Comparison of ENCODE assay signal across 8 cellular contexts in genomic region chr1:30823969-30824735, GRCh38.
DNase-seq lines count a peak whose midpoint lies in the region; ATAC-seq, FAIRE-seq and TF ChIP-seq lines count a peak whose summit lies in the region.

No MANE protein-coding gene starts in this region.

- H3K4me1 ChIP-seq in astrocyte (ENCODE audit: insufficient read depth, low read length): peaks cover 15% of the 10 kb centered on the region
- H3K4me1 ChIP-seq in right atrium auricular region: peaks cover 0 to 24% of the 10 kb centered on the region in 2 donors
- no peaks in the 10 kb centered on the region for H3K4me1 ChIP-seq in prostate gland (replicated peaks)
- peaks cover 4 to 5% of the 10 kb centered on the region in 2 donors for H3K4me1 ChIP-seq in uterus

- no peaks in the 10 kb centered on the region for H3K9me3 Mint-ChIP-seq in astrocyte (ENCODE audit: unreplicated experiment)

- peak overlapping the region; percentile 93 for H3K4me2 ChIP-seq in astrocyte (ENCODE audit: low read length)

- H3K36me3 ChIP-seq in astrocyte (ENCODE audit: insufficient read depth, low read length) (no peaks in the 10 kb centered on the region), right atrium auricular region (no peaks in the 10 kb centered on the region), prostate gland (no peaks in the 10 kb centered on the region), uterus (no peaks in the 10 kb centered on the region)

- no peaks in the 10 kb centered on the region for H4K20me1 ChIP-seq in astrocyte (ENCODE audit: insufficient read depth, low read length)

- peak overlapping the region; percentile 82 for H3K4me3 Mint-ChIP-seq in astrocyte (ENCODE audit: unreplicated experiment)

- DNase-seq in GM12891 (ENCODE audit: insufficient read length, low spot score) (peak; percentile 96), NCI-H1930 (lab: John Stamatoyannopoulos, UW) (peak; percentile 88 to 91), T-helper 22 cell (ENCODE audit: low read depth) (peak; percentile 37), astrocyte (ENCODE audit: low read depth) (peak; percentile 99), right atrium auricular region (ENCODE audit: low spot score) (peak; percentile 97), prostate gland (ENCODE audit: low spot score) (peak; percentile 95), uterus (peak; percentile 96 to 98)

- H3K9me3 ChIP-seq in astrocyte (ENCODE audit: insufficient read depth, low read depth, low read length): no peaks in the 10 kb centered on the region
- no peaks in the 10 kb centered on the region for H3K9me3 ChIP-seq in right atrium auricular region
- no peaks in the 10 kb centered on the region for H3K9me3 ChIP-seq in prostate gland
- no peaks in the 10 kb centered on the region for H3K9me3 ChIP-seq in uterus

- peaks cover 8% of the 10 kb centered on the region for H3K27me3 Mint-ChIP-seq in astrocyte (ENCODE audit: low read depth, unreplicated experiment)

- H2AFZ ChIP-seq in astrocyte (ENCODE audit: low read depth, low read length): peak overlapping the region; percentile 94

- H3K36me3 Mint-ChIP-seq in astrocyte (ENCODE audit: low read depth, unreplicated experiment): no peaks in the 10 kb centered on the region

- TF ChIP-seq CTCF in astrocyte (IDR thresholded peaks at IDR 0.05; ENCODE audit: insufficient read depth, low read depth, low read length) (no peak), right atrium auricular region (IDR thresholded peaks at IDR 0.05) (peak in 1 of 2 donors; percentile 9), prostate gland (IDR thresholded peaks at IDR 0.05) (peak in 2 of 4 experiments; percentile 22 to 25), uterus (IDR thresholded peaks at IDR 0.05) (peak in 1 of 4 experiments; percentile 22)

- peak overlapping the region; percentile 97 for H3K27ac Mint-ChIP-seq in astrocyte (ENCODE audit: unreplicated experiment)

- H3K9ac ChIP-seq in astrocyte (ENCODE audit: low read length): peak overlapping the region; percentile 84

- peak overlapping the region; percentile 90 for H3K27ac ChIP-seq in astrocyte (ENCODE audit: low read depth, low read length)
- peak overlapping the region; percentile 91 to 98 for H3K27ac ChIP-seq in right atrium auricular region
- H3K27ac ChIP-seq in prostate gland: peak overlapping the region; percentile 91 to 95
- H3K27ac ChIP-seq in uterus: peak overlapping the region; percentile 97

- intact Hi-C loops in prostate gland (cut with DNase I) (no loop called here), uterus (cut with DNase I; ENCODE audit: low total_unique reads) (no loop called here)

- peak; percentile 83 for ATAC-seq in HG02970 (IDR thresholded peaks at IDR 0.05; ENCODE audit: low FRiP score, unreplicated experiment)

- peaks cover 44% of the 10 kb centered on the region for H3K4me1 Mint-ChIP-seq in astrocyte (ENCODE audit: low read depth, unreplicated experiment)

- H3K79me2 ChIP-seq in astrocyte (ENCODE audit: insufficient read depth, low read length): no peaks in the 10 kb centered on the region

- H3K27me3 ChIP-seq in astrocyte (ENCODE audit: insufficient read depth, low read length) (peaks cover 4% of the 10 kb centered on the region), right atrium auricular region (no peaks in the 10 kb centered on the region), prostate gland (replicated peaks; ENCODE audit: insufficient read depth) (no peaks in the 10 kb centered on the region), uterus (no peaks in the 10 kb centered on the region)

- 0% methylated on average over 44 of the region's 44 CpGs for WGBS in prostate gland

- no peak for TF ChIP-seq POLR2A in GM12891 (IDR thresholded peaks at IDR 0.05; ENCODE audit: low read depth, low read length)
- peak; percentile 74 for TF ChIP-seq POLR2A in prostate gland (IDR thresholded peaks at IDR 0.05)
- peak; percentile 92 to 98 for TF ChIP-seq POLR2A in uterus (IDR thresholded peaks at IDR 0.05)

- H3K4me3 ChIP-seq in astrocyte (ENCODE audit: insufficient read depth, low read depth, low read length) (peak overlapping the region; percentile 62), right atrium auricular region (peak overlapping the region; percentile 27 to 46), prostate gland (peak overlapping the region; percentile 19 to 30), uterus (peak overlapping the region; percentile 34 to 42)

- peak; percentile 95 for FAIRE-seq in GM12891 (lab: Jason Lieb, UNC)
- peak; percentile 89 for FAIRE-seq in astrocyte (lab: Jason Lieb, UNC)

TF ChIP-seq in GM12891, 5 proteins besides CTCF, POLR2A, EP300 and RAD21:
- no peak for TF ChIP-seq TAF1 (IDR thresholded peaks at IDR 0.05; ENCODE audit: low read depth, low read length)
- no peak for TF ChIP-seq SPI1 (IDR thresholded peaks at IDR 0.05; ENCODE audit: low read depth, low read length)
- no peak for TF ChIP-seq PAX5 (IDR thresholded peaks at IDR 0.05; ENCODE audit: insufficient read depth, low read length, severe bottlenecking)
- no peak for TF ChIP-seq POLR2AphosphoS5 (IDR thresholded peaks at IDR 0.05; ENCODE audit: low read depth, low read length)
- no peak for TF ChIP-seq POU2F2 (IDR thresholded peaks at IDR 0.05; ENCODE audit: low read depth, low read length)

Comparison
In these comparisons a context has a peak if more than half of its experiments do, and no peak if none do; other contexts are left out.
1. Peak in every context shown above with its lines: DNase-seq, ATAC-seq, H3K4me3 ChIP-seq and H3K27ac ChIP-seq.
2. DNase-seq: peak in every context shown above with its lines; median percentile 99 in astrocyte; 97 in right atrium auricular region; 97 in uterus; 96 in GM12891; 95 in prostate gland; 90 in NCI-H1930; 37 in T-helper 22 cell.